ENCODE assay signal across 1 cellular context in the genomic region with DNA sequence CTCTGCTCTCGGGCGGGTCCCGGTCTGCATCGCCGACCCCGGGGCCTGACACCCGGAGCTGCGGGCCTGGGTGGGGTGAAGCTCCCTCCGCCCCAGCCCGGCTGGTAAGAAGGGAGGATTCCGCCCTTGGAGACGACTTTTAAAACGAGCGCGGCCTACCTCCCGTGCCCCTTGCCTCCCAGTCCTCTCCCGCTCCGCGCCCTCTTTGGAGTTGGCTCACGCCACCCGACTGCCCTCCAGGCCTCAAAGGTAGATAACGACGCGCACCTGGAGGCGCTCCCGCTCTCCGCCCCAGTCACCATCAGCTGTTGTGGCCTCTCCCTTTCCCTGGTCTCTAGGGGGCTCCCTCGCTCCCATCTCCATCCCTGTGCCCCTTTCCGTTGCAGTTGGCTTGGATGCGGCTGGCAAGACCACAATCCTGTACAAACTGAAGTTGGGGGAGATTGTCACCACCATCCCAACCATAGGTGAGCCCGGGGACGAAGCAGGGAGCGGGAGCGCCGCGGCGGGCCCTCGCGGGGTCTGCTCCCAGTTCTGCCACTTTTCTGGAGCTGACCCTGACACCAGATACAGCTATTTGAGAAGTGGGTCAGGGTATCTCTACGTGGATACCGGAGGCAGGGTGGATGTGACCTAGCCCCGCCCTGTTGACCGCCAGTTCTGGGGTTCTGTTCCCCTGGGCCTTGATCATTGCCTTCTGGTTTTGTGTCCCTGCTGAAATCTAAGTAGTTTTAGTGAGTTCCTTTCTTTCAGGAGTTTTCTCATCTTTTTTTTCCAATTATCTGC.
TF ChIP-seq lines count a peak whose summit lies in the region.

No MANE protein-coding gene starts in this region.

TF ChIP-seq in IMR-90, 13 proteins besides CTCF, POLR2A, EP300 and RAD21:
- TF ChIP-seq SMC3 (IDR thresholded peaks at IDR 0.05; ENCODE audit: low read depth, low read length) = peak; percentile 31
- peak; percentile 37 for TF ChIP-seq RCOR1 (IDR thresholded peaks at IDR 0.05; ENCODE audit: insufficient replicate concordance, low read length)
- TF ChIP-seq MXI1 (IDR thresholded peaks at IDR 0.05; ENCODE audit: borderline replicate concordance, low read depth, low read length) = no peak
